ENCODE assay signal across 1 cellular context in genomic region chr20:3818155-3819151, GRCh38.
TF ChIP-seq lines count a peak whose summit lies in the region.

No MANE protein-coding gene starts in this region.

TF ChIP-seq in HepG2, 621 proteins besides CTCF, POLR2A, EP300 and RAD21 (continued from another document and continues in another):
- TF ChIP-seq ZNF652 (CRISPR knock-in tag; IDR thresholded peaks at IDR 0.05; ENCODE audit: borderline replicate concordance, low read depth) (peak; percentile 13; the same call in 1 of the 2 replicates), STAT6 (CRISPR knock-in tag; IDR thresholded peaks at IDR 0.05; ENCODE audit: borderline replicate concordance) (peak; percentile 51; the same call in 1 of the 2 replicates), ZNF414 (CRISPR knock-in tag; IDR thresholded peaks at IDR 0.05) (peak; percentile 94), SP140L (CRISPR knock-in tag; IDR thresholded peaks at IDR 0.05; ENCODE audit: borderline replicate concordance) (no peak), POLR2G (IDR thresholded peaks at IDR 0.05; ENCODE audit: low read depth, low read length) (0 out of 2 replicates have a peak, but pooled peaks have one; percentile 42), ZSCAN29 (CRISPR knock-in tag; conservative IDR thresholded peaks at IDR 0.05) (0 out of 2 replicates have a peak, but pooled peaks have one; percentile 34), ZIK1 (CRISPR knock-in tag; IDR thresholded peaks at IDR 0.05; ENCODE audit: borderline replicate concordance, low read depth) (no peak), RARG (CRISPR knock-in tag; IDR thresholded peaks at IDR 0.05; ENCODE audit: low read depth) (no peak), THAP8 (CRISPR knock-in tag; IDR thresholded peaks at IDR 0.05; ENCODE audit: borderline replicate concordance) (0 out of 2 replicates have a peak, but pooled peaks have one; percentile 36), AKNA (CRISPR knock-in tag; IDR thresholded peaks at IDR 0.05; ENCODE audit: borderline replicate concordance) (no peak), DMAP1 (CRISPR knock-in tag; IDR thresholded peaks at IDR 0.05) (peak; percentile 86), HDAC1 (CRISPR knock-in tag; IDR thresholded peaks at IDR 0.05) (peak; percentile 46; the same call in 1 of the 2 replicates), MXD3 (CRISPR knock-in tag; IDR thresholded peaks at IDR 0.05) (peak; percentile 68; the same call in 1 of the 2 replicates), ZNF460 (CRISPR knock-in tag; IDR thresholded peaks at IDR 0.05; ENCODE audit: borderline replicate concordance) (peak; percentile 17; the same call in 1 of the 2 replicates), ZNF17 (CRISPR knock-in tag; IDR thresholded peaks at IDR 0.05) (no peak), HNRNPLL (IDR thresholded peaks at IDR 0.05; ENCODE audit: low read depth, low read length, poor library complexity, severe bottlenecking) (no peak), NRL (CRISPR knock-in tag; IDR thresholded peaks at IDR 0.05; ENCODE audit: borderline replicate concordance) (peak; percentile 73; the same call in 1 of the 2 replicates), TCF7L2 (IDR thresholded peaks at IDR 0.05; ENCODE audit: low read depth, low read length) (no peak), ZNF513 (CRISPR knock-in tag; conservative IDR thresholded peaks at IDR 0.05) (peak; percentile 22), FOXP1 (IDR thresholded peaks at IDR 0.05) (no peak), FOXP1 (CRISPR knock-in tag; IDR thresholded peaks at IDR 0.05) (no peak), ZNF468 (CRISPR knock-in tag; IDR thresholded peaks at IDR 0.05) (no peak), RBFOX2 (IDR thresholded peaks at IDR 0.05; ENCODE audit: low read depth, low read length) (no peak), MYPOP (CRISPR knock-in tag; IDR thresholded peaks at IDR 0.05) (no peak), ZNF576 (CRISPR knock-in tag; IDR thresholded peaks at IDR 0.05) (no peak), ZFP37 (CRISPR knock-in tag; IDR thresholded peaks at IDR 0.05; ENCODE audit: borderline replicate concordance) (no peak), TEAD3 (CRISPR knock-in tag; optimal IDR thresholded peaks at IDR 0.05; ENCODE audit: borderline replicate concordance) (peak; percentile 88), ZFAT (CRISPR knock-in tag; conservative IDR thresholded peaks at IDR 0.05) (no peak), MYC (CRISPR knock-in tag; IDR thresholded peaks at IDR 0.05; ENCODE audit: borderline replicate concordance) (peak; percentile 85), HMGXB4 (CRISPR knock-in tag; IDR thresholded peaks at IDR 0.05; ENCODE audit: borderline replicate concordance in 1 of 2, low read depth in 1 of 2) (peak; percentile 98 to 99), ZNF761 (CRISPR knock-in tag; conservative IDR thresholded peaks at IDR 0.05) (no peak), ZBTB1 (CRISPR knock-in tag; IDR thresholded peaks at IDR 0.05; ENCODE audit: borderline replicate concordance) (no peak), ZNF557 (CRISPR knock-in tag; IDR thresholded peaks at IDR 0.05) (no peak; the same call in 1 of the 2 replicates), KDM2A (CRISPR knock-in tag; IDR thresholded peaks at IDR 0.05; ENCODE audit: borderline replicate concordance, low read depth) (peak; percentile 93), KDM5A (IDR thresholded peaks at IDR 0.05; ENCODE audit: borderline replicate concordance, low read length) (no peak), NR1H2 (CRISPR knock-in tag; IDR thresholded peaks at IDR 0.05; ENCODE audit: borderline replicate concordance, low read depth) (peak; percentile 41; the same call in 1 of the 2 replicates), SRF (IDR thresholded peaks at IDR 0.05; ENCODE audit: low read depth, low read length) (no peak), ZNF850 (CRISPR knock-in tag; conservative IDR thresholded peaks at IDR 0.05) (no peak), ZNF230 (CRISPR knock-in tag; IDR thresholded peaks at IDR 0.05) (peak; percentile 55; the same call in 1 of the 2 replicates), PAF1 (CRISPR knock-in tag; IDR thresholded peaks at IDR 0.05) (no peak), RBM22 (optimal IDR thresholded peaks at IDR 0.05; ENCODE audit: low read length) (no peak), DNMT3B (CRISPR knock-in tag; conservative IDR thresholded peaks at IDR 0.05) (no peak; the same call in 1 of the 2 replicates), ZMYM3 (CRISPR knock-in tag; IDR thresholded peaks at IDR 0.05) (peak; percentile 80), TBX2 (CRISPR knock-in tag; IDR thresholded peaks at IDR 0.05; ENCODE audit: borderline replicate concordance) (peak; percentile 89), ZFP41 (CRISPR knock-in tag; IDR thresholded peaks at IDR 0.05; ENCODE audit: borderline replicate concordance) (peak; percentile 55; the same call in 1 of the 2 replicates), PREB (CRISPR knock-in tag; IDR thresholded peaks at IDR 0.05) (no peak), SMAD1 (CRISPR knock-in tag; IDR thresholded peaks at IDR 0.05; ENCODE audit: borderline replicate concordance, low read depth) (peak; percentile 88; the same call in 1 of the 2 replicates), ZNF275 (CRISPR knock-in tag; IDR thresholded peaks at IDR 0.05; ENCODE audit: borderline replicate concordance) (no peak; the same call in 1 of the 2 replicates), FOXO1 (CRISPR knock-in tag; IDR thresholded peaks at IDR 0.05) (peak; percentile 83), ZNF224 (CRISPR knock-in tag; IDR thresholded peaks at IDR 0.05) (peak; percentile 24; the same call in 1 of the 2 replicates), NR2C2 (CRISPR knock-in tag; IDR thresholded peaks at IDR 0.05; ENCODE audit: borderline replicate concordance) (no peak)
